ENCODE assay signal across 31 cellular contexts in the genomic region with DNA sequence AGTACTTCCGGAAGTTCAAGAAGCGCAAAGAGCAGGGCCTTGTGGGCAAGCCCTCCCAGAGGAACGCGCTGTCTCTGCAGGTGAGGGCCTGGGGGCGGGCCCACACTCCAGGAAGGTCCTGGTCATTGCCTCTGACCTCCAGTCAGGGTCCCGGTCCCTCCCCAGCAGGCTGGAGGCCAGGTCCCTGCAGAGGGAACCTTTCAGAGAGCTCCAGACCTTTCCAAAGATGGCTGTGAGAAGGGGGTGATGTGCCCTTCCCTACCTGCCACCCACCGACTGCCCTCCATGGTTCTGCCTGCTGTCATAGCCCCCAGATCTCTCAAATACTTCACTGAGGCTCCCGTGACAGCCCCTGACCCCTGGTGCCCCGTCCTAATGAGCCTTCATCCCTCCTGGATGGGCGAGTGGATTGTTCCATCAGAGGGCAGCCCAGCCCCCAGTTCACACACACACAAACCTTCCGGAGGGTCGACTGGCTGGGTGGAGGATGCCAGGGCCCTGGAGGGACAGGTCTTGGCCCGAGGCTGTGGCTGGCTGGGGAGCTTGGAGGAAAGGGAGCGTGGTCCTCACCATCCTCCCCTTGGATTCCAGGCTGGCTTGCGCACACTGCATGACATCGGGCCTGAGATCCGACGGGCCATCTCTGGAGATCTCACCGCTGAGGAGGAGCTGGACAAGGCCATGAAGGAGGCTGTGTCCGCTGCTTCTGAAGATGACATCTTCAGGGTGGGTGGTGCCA.
"Had no signal": no experiment of that assay in that cellular context is flagged by ENCODE, and none has a peak within 500 bp of the region (broad histone marks: within the 10 kb centered on the region; RNA-seq: fewer than 3 reads in every experiment).

No MANE protein-coding gene starts in this region.

- H3K36me3 Mint-ChIP-seq: activated naive CD8-positive, alpha-beta T cell; T-cell had no signal

- H3K4me2 ChIP-seq: KMS-11 had no signal

- H3K9me3 Mint-ChIP-seq: activated B cell treated with CpG ODN at 0.5 μM for 24 hours; activated CD4-positive, alpha-beta T cell treated with anti-CD3 and anti-CD28 coated beads, Interleukin-2, amount 10 ng/mL, durations not matched to agents 24 days and 14 days; activated naive CD4-positive, alpha-beta T cell treated with anti-CD3 and anti-CD28 coated beads for 36 hours; activated T-helper 17 cell treated with anti-CD3 and anti-CD28 coated beads, Interleukin-2, amount 50 U/mL, for 72 hours; T-cell had no signal

- H3K27me3 ChIP-seq: brain microvascular endothelial cell, cardiac muscle cell, MG63 had no signal

- H3K4me3 ChIP-seq: cardiac muscle cell, MG63, SK-N-MC had no signal

- H3K4me1 Mint-ChIP-seq: activated B cell treated with CpG ODN at 0.5 μM for 24 hours; activated CD4-positive, alpha-beta T cell treated with anti-CD3 and anti-CD28 coated beads, Interleukin-2, amount 10 ng/mL, durations not matched to agents 24 days and 14 days; activated T-helper 17 cell treated with anti-CD3 and anti-CD28 coated beads, Interleukin-2, amount 50 U/mL, for 72 hours; T-cell had no signal

- H3K27ac ChIP-seq: brain microvascular endothelial cell, cardiac muscle cell, KMS-11, SK-N-MC had no signal

- H3K27ac Mint-ChIP-seq: activated B cell treated with CpG ODN at 0.5 μM for 24 hours; activated CD4-positive, alpha-beta T cell treated with anti-CD3 and anti-CD28 coated beads, Interleukin-2, amount 10 ng/mL, durations not matched to agents 24 days and 14 days; activated naive CD4-positive, alpha-beta T cell treated with anti-CD3 and anti-CD28 coated beads for 36 hours; activated naive CD8-positive, alpha-beta T cell; activated T-helper 17 cell treated with anti-CD3 and anti-CD28 coated beads, Interleukin-2, amount 50 U/mL, for 72 hours; T-cell had no signal

- H3K36me3 ChIP-seq: brain microvascular endothelial cell, MG63 had no signal

- H3K9me3 ChIP-seq: MG63 had no signal

- ATAC-seq: activated T-helper 17 cell treated with anti-CD3 and anti-CD28 coated beads, Interleukin-2, amount 50 U/mL, for 72 hours; Panc1; Right ventricle myocardium inferior; T-cell had no signal

- H3K27me3 Mint-ChIP-seq: activated B cell treated with CpG ODN at 0.5 μM for 24 hours; activated CD4-positive, alpha-beta T cell treated with anti-CD3 and anti-CD28 coated beads, Interleukin-2, amount 10 ng/mL, durations not matched to agents 24 days and 14 days; activated naive CD8-positive, alpha-beta T cell; activated T-helper 17 cell treated with anti-CD3 and anti-CD28 coated beads, Interleukin-2, amount 50 U/mL, for 72 hours; T-cell had no signal

- H3K9ac ChIP-seq: KMS-11 had no signal

- H3K4me3 Mint-ChIP-seq: activated B cell treated with CpG ODN at 0.5 μM for 24 hours; activated CD4-positive, alpha-beta T cell treated with anti-CD3 and anti-CD28 coated beads, Interleukin-2, amount 10 ng/mL, durations not matched to agents 24 days and 14 days; activated naive CD4-positive, alpha-beta T cell treated with anti-CD3 and anti-CD28 coated beads for 36 hours; activated naive CD8-positive, alpha-beta T cell; activated T-helper 17 cell treated with anti-CD3 and anti-CD28 coated beads, Interleukin-2, amount 50 U/mL, for 72 hours; T-cell had no signal

- DNase-seq: activated B cell treated with CpG ODN at 0.5 μM for 24 hours; activated CD4-positive, alpha-beta T cell treated with anti-CD3 and anti-CD28 coated beads for 1 hour; activated CD4-positive, alpha-beta T cell treated with anti-CD3 and anti-CD28 coated beads, Interleukin-2, amount 10 ng/mL, durations not matched to agents 24 days and 14 days; activated CD4-positive, alpha-beta T cell treated with anti-CD3 and anti-CD28 coated beads, Interleukin-2, amount 50 U/mL, for 48 hours; activated gamma-delta T cell; activated naive CD4-positive, alpha-beta T cell treated with anti-CD3 and anti-CD28 coated beads for 36 hours; activated T-cell treated with anti-CD3 and anti-CD28 coated beads, Interleukin-2, amount 50 U/mL, for 48 hours; brain microvascular endothelial cell; MG63; MV-4-11; NCI-H1092 treated with DMSO at 0.1 percent for 48 hours; NCI-H1417 treated with DMSO at 0.1 percent for 48 hours; NCI-H1694; NCI-H2029 treated with DMSO at 0.1 percent for 48 hours; NCI-H345; NCI-H510A; NCI-H526 treated with DMSO at 0.1 percent for 48 hours; NCI-H82; NK-92 treated with Interleukin-12 subunit alpha and Interleukin-12 subunit beta, amount 100 ng/mL, for 24 hours; OCI-M1; RPMI8226; T-cell; T-helper 2 cell; T1000 had no signal
